8 cellular contexts compared by ENCODE assay signal in genomic region chr15:93997071-93997658, GRCh38.
A peak's percentile ranks its signal among the peaks of the same experiment; 100 is the strongest.
DNase-seq lines count a peak whose midpoint lies in the region; ATAC-seq and TF ChIP-seq lines count a peak whose summit lies in the region.

No MANE protein-coding gene starts in this region.

- H3K4me1 Mint-ChIP-seq in effector memory CD8-positive, alpha-beta T cell (ENCODE audit: low read depth in 2 of 2): peaks cover 0 to 1% of the 10 kb centered on the region in 2 donors
- no peaks in the 10 kb centered on the region for H3K4me1 Mint-ChIP-seq in T-cell

- H3K4me3 Mint-ChIP-seq in effector memory CD8-positive, alpha-beta T cell: no peak overlapping the region
- no peak overlapping the region for H3K4me3 Mint-ChIP-seq in T-cell

- H3K36me3 ChIP-seq in BE2C: no peaks in the 10 kb centered on the region
- no peaks in the 10 kb centered on the region for H3K36me3 ChIP-seq in HAP-1 (replicated peaks)
- H3K36me3 ChIP-seq in WERI-Rb-1: no peaks in the 10 kb centered on the region

- H3K9me3 Mint-ChIP-seq in effector memory CD8-positive, alpha-beta T cell: no peaks in the 10 kb centered on the region
- H3K9me3 Mint-ChIP-seq in T-cell: no peaks in the 10 kb centered on the region

- in situ Hi-C loops in HAP-1 (cut with MboI; ENCODE audit: low sequenced_read_pairs): loop anchor here (25.0 kb wide), 2 partner anchors 115 to 960 kb away; no protein-coding TSS in a partner anchor

- peak; percentile 65 for ATAC-seq in left lobe of liver
- ATAC-seq in effector memory CD8-positive, alpha-beta T cell (replicated peaks): no peak
- no peak for ATAC-seq in T-cell (replicated peaks in 1 of 4)

- H3K27me3 ChIP-seq in BE2C: no peaks in the 10 kb centered on the region
- no peaks in the 10 kb centered on the region for H3K27me3 ChIP-seq in HAP-1 (ENCODE audit: low read depth)
- H3K27me3 ChIP-seq in WERI-Rb-1 (ENCODE audit: insufficient read depth, low read depth, severe bottlenecking): peaks cover 26% of the 10 kb centered on the region

- no peak overlapping the region for H3K27ac ChIP-seq in WERI-Rb-1

- H3K4me1 ChIP-seq in BE2C (peaks cover 31% of the 10 kb centered on the region), HAP-1 (no peaks in the 10 kb centered on the region)

- no peak overlapping the region for H3K27ac Mint-ChIP-seq in effector memory CD8-positive, alpha-beta T cell
- H3K27ac Mint-ChIP-seq in T-cell: no peak overlapping the region

- DNase-seq in BE2C (peak; percentile 47), HAP-1 (ENCODE audit: low spot score in 2 of 2) (peak; percentile 5 to 28), WERI-Rb-1 (no peak), left lobe of liver (ENCODE audit: low spot score) (no peak), T-cell (no peak)
- no peak for DNase-seq in effector memory CD8-positive, alpha-beta T cell
- no peak for DNase-seq in effector CD8-positive, alpha-beta T cell (lab: John Stamatoyannopoulos, UW)
- DNase-seq in activated CD4-positive, CD25-positive, alpha-beta regulatory T cell (lab: John Stamatoyannopoulos, UW): no peak

- H3K27me3 Mint-ChIP-seq in effector memory CD8-positive, alpha-beta T cell: peaks cover 0 to 5% of the 10 kb centered on the region in 2 donors
- peaks cover 0 to 5% of the 10 kb centered on the region in 2 donors for H3K27me3 Mint-ChIP-seq in T-cell

- POLR2A ChIA-PET in T-cell (lab: Charles Lee): no interaction called here

- CTCF ChIA-PET in T-cell (lab: Charles Lee): interaction anchor here in 1 of 2 donors (0.9 to 1.4 kb wide), 3 partner anchors 12 to 123 kb away, joined by 3 to 6 read pairs (median 3); no protein-coding TSS in a partner anchor

- TF ChIP-seq CTCF in BE2C (IDR thresholded peaks at IDR 0.05; ENCODE audit: low read depth, low read length): peak; percentile 90
- TF ChIP-seq CTCF in WERI-Rb-1 (IDR thresholded peaks at IDR 0.05; ENCODE audit: low read depth, low read length): peak; percentile 62

- no peak overlapping the region for H3K4me3 ChIP-seq in BE2C (ENCODE audit: low read depth, low read length)
- H3K4me3 ChIP-seq in HAP-1: no peak overlapping the region
- no peak overlapping the region for H3K4me3 ChIP-seq in WERI-Rb-1 (ENCODE audit: low read depth, low read length)

- H3K9me3 ChIP-seq in BE2C: no peaks in the 10 kb centered on the region
- no peaks in the 10 kb centered on the region for H3K9me3 ChIP-seq in HAP-1
- no peaks in the 10 kb centered on the region for H3K9me3 ChIP-seq in WERI-Rb-1 (ENCODE audit: severe bottlenecking)

- H3K36me3 Mint-ChIP-seq in effector memory CD8-positive, alpha-beta T cell (ENCODE audit: insufficient read depth): peaks cover 2% of the 10 kb centered on the region
- no peaks in the 10 kb centered on the region for H3K36me3 Mint-ChIP-seq in T-cell

Comparison
In these comparisons a context has a peak if more than half of its experiments do, and no peak if none do; other contexts are left out.
1. DNase-seq: peak in BE2C (single experiment) and HAP-1 (2 of 2); none in WERI-Rb-1 (single experiment), left lobe of liver (single experiment), effector memory CD8-positive, alpha-beta T cell (0 of 3), effector CD8-positive, alpha-beta T cell (single experiment), T-cell (0 of 34) and activated CD4-positive, CD25-positive, alpha-beta regulatory T cell (0 of 4).